ENCODE assay signal across 8 cellular contexts in the genomic region with DNA sequence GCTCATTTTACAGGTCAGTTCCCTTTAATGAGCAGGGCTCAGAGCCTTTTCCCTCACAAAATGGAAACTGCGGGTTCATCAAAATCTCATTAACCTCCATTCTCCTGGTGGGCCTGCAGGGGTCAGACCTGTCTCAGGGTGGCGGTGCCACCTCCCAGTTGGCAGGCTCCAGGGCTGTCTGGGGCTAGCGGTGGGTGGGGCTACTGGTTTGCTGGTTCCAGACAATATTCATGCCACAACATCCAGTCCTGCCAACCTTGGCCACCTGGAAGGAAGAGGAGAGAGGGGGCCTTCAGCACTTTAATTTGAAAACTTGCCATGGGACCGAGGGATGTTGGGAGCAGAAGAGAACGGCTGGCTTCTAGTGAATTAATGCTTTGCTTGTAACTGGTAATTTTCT. TPM values are rescaled to one million over a fixed set of nuclear protein-coding genes. Genes with fewer than 3 reads are reported as not detected.
DNase-seq lines count a peak whose midpoint lies in the region; ATAC-seq and TF ChIP-seq lines count a peak whose summit lies in the region.

No MANE protein-coding gene starts in this region.

- H2BK20ac ChIP-seq in H9 (ENCODE audit: low read depth, low read length, poor library complexity, severe bottlenecking), result no peak overlapping the region

- no peaks in the 10 kb centered on the region; the same call in none of the 2 replicates for H3K27me3 Mint-ChIP-seq in H9 (ENCODE audit: low read depth)
- peaks cover 4% of the 10 kb centered on the region for H3K27me3 Mint-ChIP-seq in endodermal cell (ENCODE audit: insufficient read depth)
- peaks cover 16% of the 10 kb centered on the region for H3K27me3 Mint-ChIP-seq in nephron (ENCODE audit: low read depth)

- ATAC-seq in GM18868 (IDR thresholded peaks at IDR 0.05; ENCODE audit: unreplicated experiment) (no peak), GM21360 (IDR thresholded peaks at IDR 0.05; ENCODE audit: unreplicated experiment) (no peak), GM19023 (IDR thresholded peaks at IDR 0.05; ENCODE audit: unreplicated experiment) (no peak)

- H4K91ac ChIP-seq in H9 (ENCODE audit: insufficient read length, low read depth, low read length), result no peak overlapping the region

- H3K36me3 Mint-ChIP-seq in H9 (ENCODE audit: insufficient read depth in 1 of 3, low read depth in 3 of 3) (peaks cover 0 to 7% (median 5%) of the 10 kb centered on the region in 3 experiments; a peak in 6 of 7 replicates), endodermal cell (ENCODE audit: low read depth) (no peaks in the 10 kb centered on the region), nephron (ENCODE audit: low read depth) (no peaks in the 10 kb centered on the region)

- H4K20me1 ChIP-seq in H9 (ENCODE audit: control insufficient read depth, insufficient read depth, insufficient read length), result no peaks in the 10 kb centered on the region

- no CpG with 5 or more reads among the region's 5 CpGs for WGBS in H9 (ENCODE audit: extremely low coverage, insufficient read length, low lambda C conversion rate)
- 73 to 75% methylated on average over 3 to 5 of the region's 5 CpGs for WGBS in endodermal cell (ENCODE audit: insufficient coverage in 1 of 2, insufficient read length in 1 of 2), 2 experiments

- H3K4me1 ChIP-seq in BE2C (no peaks in the 10 kb centered on the region; the same call in 1 of the 2 replicates), H9 (ENCODE audit: insufficient read depth, low read length) (no peaks in the 10 kb centered on the region), endodermal cell (ENCODE audit: control insufficient read depth, insufficient read depth, low read length) (peaks cover 11% of the 10 kb centered on the region)

- no peak overlapping the region for H3T11ph ChIP-seq in H9 (ENCODE audit: low read length)

- H3K56ac ChIP-seq in H9 (ENCODE audit: insufficient read length, low read depth, low read length), result no peak overlapping the region

- no peak overlapping the region for H2AK5ac ChIP-seq in H9 (ENCODE audit: insufficient read length, low read length)

- H3K9me3 ChIP-seq in BE2C (no peaks in the 10 kb centered on the region), H9 (ENCODE audit: control insufficient read depth, low read depth, low read length) (no peaks in the 10 kb centered on the region), endodermal cell (ENCODE audit: control insufficient read depth, low read length) (peaks cover 9% of the 10 kb centered on the region)

- no peak overlapping the region for H3K4me2 ChIP-seq in H9 (ENCODE audit: insufficient read depth, insufficient read length, low read length)

- no peak overlapping the region for H2BK15ac ChIP-seq in H9 (ENCODE audit: low read depth, low read length)

- no peaks in the 10 kb centered on the region for H3K27me3 ChIP-seq in BE2C
- H3K27me3 ChIP-seq in H9 (ENCODE audit: insufficient read depth, low read length), result no peaks in the 10 kb centered on the region
- no peaks in the 10 kb centered on the region for H3K27me3 ChIP-seq in endodermal cell (ENCODE audit: control insufficient read depth, insufficient read depth, low read length, poor library complexity, severe bottlenecking)

- H2AFZ ChIP-seq in H9 (ENCODE audit: low read length), result no peak overlapping the region

- H3K4me3 ChIP-seq in BE2C (ENCODE audit: low read depth, low read length) (no peak overlapping the region), endodermal cell (ENCODE audit: low read length) (no peak overlapping the region)

- H4K5ac ChIP-seq in H9 (ENCODE audit: insufficient read length, low read depth, low read length), result no peak overlapping the region

- TF ChIP-seq CTCF in BE2C (IDR thresholded peaks at IDR 0.05; ENCODE audit: low read depth, low read length), result peak; percentile 79
- peak; percentile 77 for TF ChIP-seq CTCF in H9 (conservative IDR thresholded peaks at IDR 0.05)
- TF ChIP-seq CTCF in endodermal cell (conservative IDR thresholded peaks at IDR 0.05), result peak; percentile 82
- TF ChIP-seq CTCF in nephron (IDR thresholded peaks at IDR 0.05; ENCODE audit: unreplicated experiment in 3 of 3), result peak in 2 of 3 experiments; percentile 17 to 21

- H3K4me1 Mint-ChIP-seq in H9 (peaks cover 10 to 19% of the 10 kb centered on the region in 2 experiments), endodermal cell (peaks cover 18% of the 10 kb centered on the region), nephron (no peaks in the 10 kb centered on the region)

- H3K36me3 ChIP-seq in BE2C (no peaks in the 10 kb centered on the region), endodermal cell (ENCODE audit: control insufficient read depth, insufficient read depth, low read length) (no peaks in the 10 kb centered on the region)

- H3K23me2 ChIP-seq in H9 (ENCODE audit: insufficient read length, low read depth, low read length, poor library complexity, severe bottlenecking), result no peaks in the 10 kb centered on the region

- peak overlapping the region in 1 of 3 experiments; percentile 45; a peak in 1 of 7 replicates for H3K27ac Mint-ChIP-seq in H9
- H3K27ac Mint-ChIP-seq in endodermal cell, result no peak overlapping the region
- no peak overlapping the region for H3K27ac Mint-ChIP-seq in nephron

- H2BK5ac ChIP-seq in H9 (ENCODE audit: insufficient read length, low read length), result no peak overlapping the region

- H3K79me1 ChIP-seq in H9 (ENCODE audit: insufficient read depth, low read depth, low read length, poor library complexity, severe bottlenecking), result no peaks in the 10 kb centered on the region

- H3K14ac ChIP-seq in H9 (ENCODE audit: insufficient read depth, low read length), result no peak overlapping the region

- no peak overlapping the region for H3K4ac ChIP-seq in H9 (ENCODE audit: low read depth, low read length)

- H3K79me2 ChIP-seq in H9 (ENCODE audit: insufficient read depth, low read length), result no peaks in the 10 kb centered on the region

- no peak overlapping the region for H3K27ac ChIP-seq in H9 (ENCODE audit: insufficient read length, low read depth, low read length)
- H3K27ac ChIP-seq in endodermal cell (ENCODE audit: low read depth, low read length), result no peak overlapping the region

- H3K4me3 Mint-ChIP-seq in H9 (no peak overlapping the region; a peak in 1 of 5 replicates), endodermal cell (no peak overlapping the region), nephron (no peak overlapping the region)

- H3K18ac ChIP-seq in H9 (ENCODE audit: insufficient read length, low read depth, low read length), result no peak overlapping the region

- no peak overlapping the region for H2BK120ac ChIP-seq in H9 (ENCODE audit: low read depth, low read length, poor library complexity, severe bottlenecking)

- no peak overlapping the region for H2BK12ac ChIP-seq in H9 (ENCODE audit: insufficient read length, low read depth, low read length)

- H4K8ac ChIP-seq in H9 (replicated peaks; ENCODE audit: insufficient read length, low read depth, low read length), result no peak overlapping the region

- DNase-seq in BE2C (peak; percentile 71), H9 (peak; percentile 77), RKO (ENCODE audit: low spot score) (peak; percentile 29), endodermal cell (peak; percentile 84)

- no peak overlapping the region for H3K9ac ChIP-seq in H9 (ENCODE audit: extremely low read depth, insufficient read length, low read length)
- no peak overlapping the region for H3K9ac ChIP-seq in endodermal cell (ENCODE audit: extremely low read depth, low read length, poor library complexity, severe bottlenecking)

- H3K23ac ChIP-seq in H9 (ENCODE audit: insufficient read length, low read depth, low read length), result no peak overlapping the region

- H3K9me3 Mint-ChIP-seq in H9, result peaks cover 6 to 8% of the 10 kb centered on the region in 2 experiments; a peak in 4 of 5 replicates
- H3K9me3 Mint-ChIP-seq in endodermal cell, result peaks cover 10% of the 10 kb centered on the region
- H3K9me3 Mint-ChIP-seq in nephron, result peaks cover 2% of the 10 kb centered on the region

RNA-seq across cellular contexts. Expression of gene CTNNBL1, which starts 41.9 kb away (rescaled TPM):
- polyA plus RNA-seq in BE2C (2012; ENCODE audit: insufficient read depth, insufficient read length, low read depth), result 109 TPM
- total RNA-seq in H9 (2021) (67.2 and 70.7 TPM in 2 replicates), endodermal cell (10 to 100 TPM; 68.6 to 68.7 TPM)
- 66.8 TPM for polyA plus RNA-seq in endodermal cell (2013, experiment 1 of 2)
- polyA plus RNA-seq in endodermal cell (2013, experiment 2 of 2), result 58.9 TPM

Comparison
In these comparisons a context has a peak if more than half of its experiments do, and no peak if none do; other contexts are left out.
1. DNase-seq: peak in every context shown above with its lines; median percentile 84 in endodermal cell; 77 in H9; 71 in BE2C; 29 in RKO.
2. CTCF ChIP-seq: peak in every context shown above with its lines; median percentile 82 in endodermal cell; 79 in BE2C; 77 in H9; 19 in nephron.